ENCODE assay signal across 27 cellular contexts in genomic region chr14:90783344-90783743, GRCh38.
"Had no signal": no experiment of that assay in that cellular context is flagged by ENCODE, and none has a peak within 500 bp of the region (broad histone marks: within the 10 kb centered on the region; RNA-seq: fewer than 3 reads in every experiment).

No MANE protein-coding gene starts in this region.

- H3K4me1 ChIP-seq: neural progenitor cell, parathyroid adenoma, psoas muscle, sigmoid colon, suprapubic skin, testis, tibial artery, transverse colon, upper lobe of right lung, uterus had no signal

- H3K27ac ChIP-seq: neural progenitor cell, ovary, parathyroid adenoma, psoas muscle, right lobe of liver, sigmoid colon, suprapubic skin, testis, tibial artery, transverse colon, upper lobe of right lung, uterus had no signal

- H3K4me3 ChIP-seq: neural progenitor cell, ovary, psoas muscle, right lobe of liver, sigmoid colon, suprapubic skin, testis, tibial artery, transverse colon, upper lobe of right lung, uterus had no signal

- ATAC-seq: natural killer cell; psoas muscle; right lobe of liver; stimulated activated memory B cell treated with anti-CD40 and anti-IgM and Interleukin-4, amounts not matched to agents 10 μg/mL and 1 μg/mL and 100 μg/mL, for 72 hours; stimulated activated naive CD8-positive, alpha-beta T cell treated with anti-CD3 and anti-CD28 coated beads, Interleukin-15, amount 100 ng/mL, for 72 hours; stimulated activated naive CD8-positive, alpha-beta T cell treated with anti-CD3 and anti-CD28 coated beads, Interleukin-15, Interleukin-2, amounts not matched to agents 100 U/mL and 50 U/mL, for 24 hours; upper lobe of right lung had no signal

- H3K36me3 ChIP-seq: neural progenitor cell, ovary, right lobe of liver, transverse colon, uterus had no signal

- H3K27me3 ChIP-seq: neural progenitor cell, ovary, right lobe of liver, sigmoid colon, suprapubic skin, testis, tibial artery, transverse colon, upper lobe of right lung, uterus had no signal

- H3K9me3 ChIP-seq: ovary, psoas muscle, right lobe of liver, sigmoid colon, suprapubic skin, testis, tibial artery, transverse colon, upper lobe of right lung, uterus had no signal

- DNase-seq: natural killer cell; occipital lobe; ovary; posterior cingulate gyrus; psoas muscle; right cardiac atrium; small intestine; stimulated activated CD4-positive, alpha-beta T cell treated with anti-CD3 and anti-CD28 coated beads, Interleukin-15, amount 100 ng/mL, for 24 hours; stimulated activated CD4-positive, alpha-beta T cell treated with anti-CD3 and anti-CD28 coated beads, Interleukin-2, amount 100 ng/mL, for 24 hours; stimulated activated CD4-positive, alpha-beta T cell treated with anti-CD3 and anti-CD28 coated beads, Interleukin-2, amount 100 ng/mL, for 48 hours; stimulated activated CD4-positive, alpha-beta T cell treated with anti-CD3 and anti-CD28 coated beads, Interleukin-4, amount 100 ng/mL, for 4 hours; stimulated activated CD8-positive, alpha-beta memory T cell treated with anti-CD3 and anti-CD28 coated beads, Interleukin-4, amount 100 ng/mL, for 48 hours; stimulated activated naive CD4-positive, alpha-beta T cell; stimulated activated naive CD8-positive, alpha-beta T cell treated with anti-CD3 and anti-CD28 coated beads, Interleukin-15, amount 100 ng/mL, for 72 hours; stimulated activated naive CD8-positive, alpha-beta T cell treated with anti-CD3 and anti-CD28 coated beads, Interleukin-15, Interleukin-2, amounts not matched to agents 100 U/mL and 50 U/mL, for 24 hours; substantia nigra; testis; transverse colon had no signal
